ENCODE assay signal across 8 cellular contexts in genomic region chr19:12284631-12285030, GRCh38.
"Had no signal": no experiment of that assay in that cellular context is flagged by ENCODE, and none has a peak within 500 bp of the region (broad histone marks: within the 10 kb centered on the region; RNA-seq: fewer than 3 reads in every experiment).

No MANE protein-coding gene starts in this region.

- H3K4me2 ChIP-seq: GM23338 had no signal

- H3K27me3 Mint-ChIP-seq: IgD-negative memory B cell had no signal

- H3K4me1 Mint-ChIP-seq: GM23338, H9 had no signal

- H3K27ac Mint-ChIP-seq: GM23338, H9, IgD-negative memory B cell had no signal

- H3K4me3 ChIP-seq: GM23338 had no signal

- FAIRE-seq: H1, H54, HTR-8/SVneo had no signal

- ATAC-seq: GM23338 had no signal

- DNase-seq: H9, HCEC 1CT, KBM-7 had no signal

- H3K4me3 Mint-ChIP-seq: GM23338, H9, IgD-negative memory B cell had no signal

- H2AFZ ChIP-seq: GM23338 had no signal
